ENCODE assay signal across 25 cellular contexts in genomic region chr2:31212659-31213058, GRCh38. TPM values are rescaled to one million over a fixed set of nuclear protein-coding genes. Genes with fewer than 3 reads are reported as not detected.
"Had no signal": no experiment of that assay in that cellular context is flagged by ENCODE, and none has a peak within 500 bp of the region (broad histone marks: within the 10 kb centered on the region; RNA-seq: fewer than 3 reads in every experiment).

No MANE protein-coding gene starts in this region.

- H3K9me3 ChIP-seq: lower lobe of right lung, testis, vagina had no signal

- H3K4me1 Mint-ChIP-seq: brain had no signal

- H3K4me3 ChIP-seq: lower lobe of right lung, testis, vagina had no signal

- H3K27me3 Mint-ChIP-seq: activated CD4-positive, alpha-beta memory T cell treated with anti-CD3 and anti-CD28 coated beads for 36 hours; activated naive CD8-positive, alpha-beta T cell treated with anti-CD3 and anti-CD28 coated beads, Interleukin-2, amount 50 U/mL, for 24 hours; naive B cell had no signal

- H3K36me3 Mint-ChIP-seq: activated CD4-positive, alpha-beta memory T cell treated with anti-CD3 and anti-CD28 coated beads for 36 hours; brain; naive B cell; type B pancreatic cell had no signal

- H3K27me3 ChIP-seq: testis, vagina had no signal

- H3K27ac ChIP-seq: lower lobe of right lung, testis, vagina had no signal

- ATAC-seq: activated naive CD8-positive, alpha-beta T cell treated with anti-CD3 and anti-CD28 coated beads, Interleukin-2, amount 50 U/mL, for 24 hours; lower lobe of right lung; sciatic nerve had no signal

- H3K27ac Mint-ChIP-seq: activated CD4-positive, alpha-beta memory T cell treated with anti-CD3 and anti-CD28 coated beads for 36 hours; activated naive CD8-positive, alpha-beta T cell treated with anti-CD3 and anti-CD28 coated beads, Interleukin-2, amount 50 U/mL, for 24 hours; brain had no signal

- H3K4me1 ChIP-seq: lower lobe of right lung, testis, vagina had no signal

- H3K36me3 ChIP-seq: lower lobe of right lung, vagina had no signal

- DNase-seq: activated CD4-positive, alpha-beta memory T cell treated with anti-CD3 and anti-CD28 coated beads for 36 hours; activated CD4-positive, alpha-beta T cell treated with anti-CD3 and anti-CD28 coated beads for 48 hours; activated gamma-delta T cell; activated naive CD4-positive, alpha-beta T cell treated with anti-CD3 and anti-CD28 coated beads, Interleukin-2, amount 50 U/mL, for 16 hours; activated naive CD8-positive, alpha-beta T cell treated with anti-CD3 and anti-CD28 coated beads, Interleukin-2, amount 50 U/mL, for 24 hours; activated T-cell treated with anti-CD3 and anti-CD28 coated beads for 4 hours; aorta; caudate nucleus; dermis blood vessel endothelial cell; effector CD8-positive, alpha-beta T cell; erythroblast; foreskin fibroblast; kidney; lower lobe of right lung; naive B cell; posterior cingulate gyrus; small intestine; stimulated activated CD4-positive, alpha-beta T cell treated with anti-CD3 and anti-CD28 coated beads, Interleukin-15, amount 100 ng/mL, for 24 hours; stimulated activated naive CD4-positive, alpha-beta T cell; testis had no signal

- H3K9me3 Mint-ChIP-seq: activated CD4-positive, alpha-beta memory T cell treated with anti-CD3 and anti-CD28 coated beads for 36 hours; activated naive CD8-positive, alpha-beta T cell treated with anti-CD3 and anti-CD28 coated beads, Interleukin-2, amount 50 U/mL, for 24 hours; brain; naive B cell; neural crest cell; type B pancreatic cell had no signal

- H3K4me3 Mint-ChIP-seq: activated CD4-positive, alpha-beta memory T cell treated with anti-CD3 and anti-CD28 coated beads for 36 hours; activated naive CD8-positive, alpha-beta T cell treated with anti-CD3 and anti-CD28 coated beads, Interleukin-2, amount 50 U/mL, for 24 hours; brain; naive B cell; neural crest cell; type B pancreatic cell had no signal

RNA-seq across cellular contexts. Expression of gene CAPN14, which starts 4.7 kb away (rescaled TPM):
- total RNA-seq: dermis blood vessel endothelial cell had no signal
